Comparison of ENCODE assay signal across 3 cellular contexts in genomic region chr2:149552830-149553229, GRCh38.
"Had no signal": no experiment of that assay in that cellular context is flagged by ENCODE, and none has a peak within 500 bp of the region (broad histone marks: within the 10 kb centered on the region; RNA-seq: fewer than 3 reads in every experiment).

No MANE protein-coding gene starts in this region.

- ATAC-seq: GM12878 had no signal

- DNase-seq: GDM1, GF-D8 had no signal

- H3K4me3 ChIP-seq: GM12878 had no signal
